In genomic region chr15:40045572-40046217, GRCh38 we compare ENCODE assay signal across 7 cellular contexts. TPM values are rescaled to one million over a fixed set of nuclear protein-coding genes. Genes with fewer than 3 reads are reported as not detected.
DNase-seq lines count a peak whose midpoint lies in the region; ATAC-seq and TF ChIP-seq lines count a peak whose summit lies in the region.

No MANE protein-coding gene starts in this region.

- no peaks in the 10 kb centered on the region for H3K27me3 ChIP-seq in KMS-11 (ENCODE audit: insufficient read depth, low read depth)
- H3K27me3 ChIP-seq in endodermal cell (ENCODE audit: control insufficient read depth, insufficient read depth, low read length, poor library complexity, severe bottlenecking) = no peaks in the 10 kb centered on the region
- no peaks in the 10 kb centered on the region for H3K27me3 ChIP-seq in gastrocnemius medialis

- peak overlapping the region; percentile 50 for H3K4me3 Mint-ChIP-seq in endodermal cell

- H3K4me1 ChIP-seq in KMS-11 (ENCODE audit: low read depth, poor library complexity, severe bottlenecking) (peaks cover 66% of the 10 kb centered on the region), endodermal cell (ENCODE audit: control insufficient read depth, insufficient read depth, low read length) (peaks cover 2% of the 10 kb centered on the region), gastrocnemius medialis (peaks cover 11 to 23% of the 10 kb centered on the region in 2 donors)

- H3K27me3 Mint-ChIP-seq in endodermal cell (ENCODE audit: insufficient read depth) = no peaks in the 10 kb centered on the region

- H3K36me3 Mint-ChIP-seq in endodermal cell (ENCODE audit: low read depth) = no peaks in the 10 kb centered on the region

- H3K27ac ChIP-seq in KMS-11 (peak overlapping the region; percentile 29; the same call in 1 of the 2 replicates), endodermal cell (ENCODE audit: low read depth, low read length) (no peak overlapping the region), gastrocnemius medialis (peak overlapping the region in 3 of 4 donors; percentile 47 to 60 (median 51))

- WGBS in endodermal cell (ENCODE audit: insufficient coverage in 1 of 2, insufficient read length in 1 of 2), 2 experiments = 65 to 89% methylated on average over 2 to 6 of the region's 6 CpGs

- TF ChIP-seq CTCF in KMS-11 (conservative IDR thresholded peaks at IDR 0.05; ENCODE audit: low read depth, low read length) (no peak), endodermal cell (conservative IDR thresholded peaks at IDR 0.05) (no peak), gastrocnemius medialis (IDR thresholded peaks at IDR 0.05 in 4 of 5, conservative IDR thresholded peaks at IDR 0.05 in 1 of 5) (no peak)

- H3K27ac Mint-ChIP-seq in endodermal cell = no peak overlapping the region

- H3K9me3 ChIP-seq in endodermal cell (ENCODE audit: control insufficient read depth, low read length) = no peaks in the 10 kb centered on the region
- no peaks in the 10 kb centered on the region for H3K9me3 ChIP-seq in gastrocnemius medialis

- no peaks in the 10 kb centered on the region for H3K9me3 Mint-ChIP-seq in endodermal cell

- intact Hi-C loops in gastrocnemius medialis (cut with DNase I; ENCODE audit: low total_unique reads) = loop anchor here (1.0 to 10.0 kb wide), 5 partner anchors 115 to 359 kb away; partner anchors contain the start of genes BUB1B, FSIP1 and IVD

- in situ Hi-C loops in gastrocnemius medialis (cut with MboI; ENCODE audit: low sequenced_read_pairs in 4 of 4) = loop anchor here in 3 of 4 donors (5.0 to 25.0 kb wide), 6 partner anchors 59 to 367 kb away; partner anchors contain the start of genes BUB1B (in 2 of the 3), BMF (in 1 of the 3) and IVD (in 1 of the 3)

- ATAC-seq in GM21529 (IDR thresholded peaks at IDR 0.05; ENCODE audit: unreplicated experiment) (peak; percentile 14), gastrocnemius medialis (peak; percentile 15 to 38), GM19035 (IDR thresholded peaks at IDR 0.05; ENCODE audit: unreplicated experiment) (no peak)

- H3K4me2 ChIP-seq in KMS-11 = peak overlapping the region; percentile 60

- H3K9ac ChIP-seq in KMS-11 = peak overlapping the region; percentile 37; the same call in 1 of the 2 replicates
- no peak overlapping the region for H3K9ac ChIP-seq in endodermal cell (ENCODE audit: extremely low read depth, low read length, poor library complexity, severe bottlenecking)

- H3K4me1 Mint-ChIP-seq in endodermal cell = peaks cover 18% of the 10 kb centered on the region

- H3K36me3 ChIP-seq in KMS-11 (ENCODE audit: insufficient read depth) = no peaks in the 10 kb centered on the region
- no peaks in the 10 kb centered on the region for H3K36me3 ChIP-seq in endodermal cell (ENCODE audit: control insufficient read depth, insufficient read depth, low read length)
- H3K36me3 ChIP-seq in gastrocnemius medialis = no peaks in the 10 kb centered on the region

- H3K4me3 ChIP-seq in KMS-11 (IDR thresholded peaks at IDR 0.05; ENCODE audit: insufficient read depth, low read depth, low read length) (no peak overlapping the region), endodermal cell (ENCODE audit: low read length) (peak overlapping the region; percentile 15), gastrocnemius medialis (no peak overlapping the region)

- TF ChIP-seq POLR2A in gastrocnemius medialis (IDR thresholded peaks at IDR 0.05) = no peak

- no peaks in the 10 kb centered on the region for H3K79me2 ChIP-seq in KMS-11 (ENCODE audit: insufficient read depth, low read depth)

- peak overlapping the region; percentile 72; the same call in 1 of the 2 replicates for H2AFZ ChIP-seq in KMS-11 (ENCODE audit: low read depth)

- H4K20me1 ChIP-seq in KMS-11 (ENCODE audit: insufficient read depth) = no peaks in the 10 kb centered on the region

- DNase-seq in endodermal cell = peak; percentile 73
- no peak for DNase-seq in gastrocnemius medialis
- no peak for DNase-seq in NCI-H128 (lab: John Stamatoyannopoulos, UW; ENCODE audit: unreplicated experiment)
- DNase-seq in activated naive CD4-positive, alpha-beta T cell treated with anti-CD3 and anti-CD28 coated beads, Interleukin-2, amount 50 U/mL, for 16 hours = no peak

RNA-seq across cellular contexts. Expression of gene SRP14, which starts 6.7 kb away (rescaled TPM):
- total RNA-seq in endodermal cell = 100 to 1,000 TPM; 237 to 293 TPM
- polyA plus RNA-seq in endodermal cell (2013, experiment 1 of 2) = 519 TPM
- 534 TPM for polyA plus RNA-seq in endodermal cell (2013, experiment 2 of 2)
- 100 to 1,000 TPM; 180 to 244 (median 208) TPM for total RNA-seq in gastrocnemius medialis
